In the genomic region with DNA sequence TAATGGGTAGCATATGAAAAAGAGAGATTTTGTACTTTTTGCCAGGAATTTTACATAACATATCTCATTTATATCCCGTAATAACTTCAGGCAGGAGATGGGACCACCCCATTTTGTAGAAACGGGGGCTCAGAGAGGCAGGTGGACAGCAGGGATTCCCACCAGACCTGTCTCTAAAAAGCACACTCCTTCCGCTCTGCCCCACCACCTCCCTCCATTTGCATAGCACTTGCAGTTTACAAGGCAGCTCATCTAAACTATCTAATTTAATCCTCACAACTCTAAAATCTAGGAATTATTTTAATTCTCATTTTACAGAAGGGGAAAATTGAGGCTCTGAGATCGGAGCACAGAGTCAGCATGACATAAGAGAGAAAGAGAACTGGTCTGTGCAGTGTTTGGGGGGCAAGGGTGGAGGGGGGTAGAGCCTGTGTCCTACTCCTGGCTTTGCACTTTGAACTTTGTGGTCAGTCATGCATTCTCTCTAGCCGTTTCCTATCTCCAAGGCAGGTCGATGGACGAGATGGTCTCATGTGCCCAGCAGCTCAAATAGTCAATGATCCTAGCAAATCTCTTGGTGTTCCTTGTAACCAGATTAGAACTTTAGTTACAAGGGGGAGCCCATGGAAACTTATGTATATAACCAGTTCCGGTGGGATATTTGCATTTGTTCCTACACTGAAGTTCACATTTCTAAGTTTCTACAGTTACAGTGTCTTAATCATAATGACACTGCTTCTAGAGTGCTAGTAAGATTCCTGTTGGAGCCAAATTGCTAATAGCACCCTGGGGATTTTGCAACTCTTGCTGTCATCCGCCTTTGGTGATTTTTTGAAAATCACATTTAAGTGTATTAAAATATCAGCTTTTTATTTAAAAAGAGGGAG, we compare ENCODE assay signal across 18 cellular contexts. TPM values are rescaled to one million over a fixed set of nuclear protein-coding genes. Genes with fewer than 3 reads are reported as not detected.
DNase-seq lines count a peak whose midpoint lies in the region; ATAC-seq and TF ChIP-seq lines count a peak whose summit lies in the region.
"Had no signal": no experiment of that assay in that cellular context is flagged by ENCODE, and none has a peak within 500 bp of the region (broad histone marks: within the 10 kb centered on the region; RNA-seq: fewer than 3 reads in every experiment).

No MANE protein-coding gene starts in this region.

- H3K9ac ChIP-seq in Loucy (ENCODE audit: low read depth, low read length, poor library complexity, severe bottlenecking) = peak overlapping the region; percentile 1

- H3K79me2 ChIP-seq in Loucy (ENCODE audit: insufficient read depth, low read length) = no peaks in the 10 kb centered on the region

- H3K9me2 ChIP-seq in Loucy (replicated peaks; ENCODE audit: low read depth, low read length) = no peaks in the 10 kb centered on the region

- intact Hi-C loops in A673 (cut with micrococcal nuclease; ENCODE audit: unreplicated experiment) = no loop called here
- intact Hi-C loops in esophagus muscularis mucosa (cut with DNase I) = no loop called here

- CTCF ChIA-PET in A673 (lab: Charles Lee) = no interaction called here

- peaks cover 23% of the 10 kb centered on the region for H3K4me1 ChIP-seq in A673 (ENCODE audit: insufficient read depth, low read length, poor library complexity, severe bottlenecking)
- peaks cover 47% of the 10 kb centered on the region for H3K4me1 ChIP-seq in Loucy (ENCODE audit: insufficient read depth, low read length, poor library complexity, severe bottlenecking)
- no peaks in the 10 kb centered on the region for H3K4me1 ChIP-seq in esophagus muscularis mucosa
- H3K4me1 ChIP-seq: vagina had no signal

- H3K36me3 ChIP-seq in A673 (ENCODE audit: insufficient read depth, low read length, poor library complexity, severe bottlenecking) = no peaks in the 10 kb centered on the region
- H3K36me3 ChIP-seq in Loucy (ENCODE audit: insufficient read depth, low read length) = no peaks in the 10 kb centered on the region
- no peaks in the 10 kb centered on the region for H3K36me3 ChIP-seq in esophagus muscularis mucosa
- H3K36me3 ChIP-seq: neutrophil, stomach, vagina had no signal

- H3K27ac ChIP-seq in A673 (ENCODE audit: low read depth, low read length, poor library complexity, severe bottlenecking) = no peak overlapping the region
- no peak overlapping the region for H3K27ac ChIP-seq in esophagus muscularis mucosa (replicated peaks in 1 of 4)
- H3K27ac ChIP-seq: neutrophil, skin epidermis, stomach, vagina had no signal

- POLR2A ChIA-PET in A673 (lab: Charles Lee; ENCODE audit: low non-redundant PET) = no interaction called here

- no peaks in the 10 kb centered on the region for H3K9me3 ChIP-seq in A673 (ENCODE audit: low read depth, low read length, poor library complexity, severe bottlenecking)
- H3K9me3 ChIP-seq in Loucy (ENCODE audit: insufficient read depth, low read depth, low read length) = no peaks in the 10 kb centered on the region; the same call in 1 of the 2 replicates
- H3K9me3 ChIP-seq in esophagus muscularis mucosa = no peaks in the 10 kb centered on the region
- H3K9me3 ChIP-seq: neutrophil, stomach, vagina had no signal

- H3K27me3 ChIP-seq in A673 (replicated peaks; ENCODE audit: insufficient read depth, low read depth, low read length, poor library complexity) (no peaks in the 10 kb centered on the region), Loucy (ENCODE audit: insufficient read depth, low read length, poor library complexity, severe bottlenecking) (no peaks in the 10 kb centered on the region), esophagus muscularis mucosa (no peaks in the 10 kb centered on the region)
- H3K27me3 ChIP-seq: neutrophil, vagina had no signal

- peak; percentile 42 for DNase-seq in A673 (ENCODE audit: low spot score)
- DNase-seq in NCI-H2196 (lab: John Stamatoyannopoulos, UW; ENCODE audit: unreplicated experiment) = no peak
- no peak for DNase-seq in esophagus muscularis mucosa (ENCODE audit: extremely low spot score)
- DNase-seq: activated CD4-positive, alpha-beta T cell treated with anti-CD3 and anti-CD28 coated beads, Interleukin-2, amount 50 U/mL, for 48 hours; amygdala; Calu3; glutamatergic neuron; islet precursor cell; MM.1S; stomach had no signal

- no peaks in the 10 kb centered on the region for H3F3A ChIP-seq in Loucy (ENCODE audit: low read depth)

- 80% methylated on average over 9 of the region's 9 CpGs for WGBS in esophagus muscularis mucosa

- ATAC-seq in GM18861 (IDR thresholded peaks at IDR 0.05; ENCODE audit: unreplicated experiment) (peak; percentile 30), HG02623 (IDR thresholded peaks at IDR 0.05; ENCODE audit: unreplicated experiment) (peak; percentile 32), SK-N-SH treated with all-trans-retinoic acid at 6 μM for 48 hours (no peak), HG03045 (IDR thresholded peaks at IDR 0.05; ENCODE audit: unreplicated experiment) (no peak)

- H4K20me1 ChIP-seq in Loucy (ENCODE audit: insufficient read depth, low read length, poor library complexity, severe bottlenecking) = no peaks in the 10 kb centered on the region

- H2AFZ ChIP-seq in Loucy (ENCODE audit: low read length) = no peak overlapping the region

- TF ChIP-seq CTCF in A673 (conservative IDR thresholded peaks at IDR 0.05; ENCODE audit: low read depth, low read length) = no peak
- no peak for TF ChIP-seq CTCF in Loucy (conservative IDR thresholded peaks at IDR 0.05; ENCODE audit: low read length)
- TF ChIP-seq CTCF in esophagus muscularis mucosa (IDR thresholded peaks at IDR 0.05) = no peak

- H3K4me3 ChIP-seq in A673 (ENCODE audit: low read depth, low read length, poor library complexity, severe bottlenecking) (no peak overlapping the region), Loucy (ENCODE audit: low read length, poor library complexity, severe bottlenecking) (no peak overlapping the region), esophagus muscularis mucosa (no peak overlapping the region)
- H3K4me3 ChIP-seq: skin epidermis, stomach, vagina had no signal

- no peak for TF ChIP-seq EP300 in esophagus muscularis mucosa (IDR thresholded peaks at IDR 0.05)

- no peak for TF ChIP-seq POLR2A in esophagus muscularis mucosa (IDR thresholded peaks at IDR 0.05; ENCODE audit: low read depth)

- no peak overlapping the region for H3K4me2 ChIP-seq in Loucy (ENCODE audit: low read depth, low read length, poor library complexity, severe bottlenecking)

- no TSS peak for BruUV-seq in A673 (replicated peaks; lab: Mats Ljungman, UMichigan)

TF ChIP-seq in SK-N-SH treated with all-trans-retinoic acid at 6 μM for 48 hours, 23 proteins besides CTCF, POLR2A, EP300 and RAD21 (continues in another document):
- TF ChIP-seq ZFP3 (CRISPR knock-in tag; IDR thresholded peaks at IDR 0.05) (no peak), ZNF70 (CRISPR knock-in tag; IDR thresholded peaks at IDR 0.05) (no peak), BACH2 (CRISPR knock-in tag; IDR thresholded peaks at IDR 0.05; ENCODE audit: borderline replicate concordance) (no peak)
- TF ChIP-seq, protein P1, sequence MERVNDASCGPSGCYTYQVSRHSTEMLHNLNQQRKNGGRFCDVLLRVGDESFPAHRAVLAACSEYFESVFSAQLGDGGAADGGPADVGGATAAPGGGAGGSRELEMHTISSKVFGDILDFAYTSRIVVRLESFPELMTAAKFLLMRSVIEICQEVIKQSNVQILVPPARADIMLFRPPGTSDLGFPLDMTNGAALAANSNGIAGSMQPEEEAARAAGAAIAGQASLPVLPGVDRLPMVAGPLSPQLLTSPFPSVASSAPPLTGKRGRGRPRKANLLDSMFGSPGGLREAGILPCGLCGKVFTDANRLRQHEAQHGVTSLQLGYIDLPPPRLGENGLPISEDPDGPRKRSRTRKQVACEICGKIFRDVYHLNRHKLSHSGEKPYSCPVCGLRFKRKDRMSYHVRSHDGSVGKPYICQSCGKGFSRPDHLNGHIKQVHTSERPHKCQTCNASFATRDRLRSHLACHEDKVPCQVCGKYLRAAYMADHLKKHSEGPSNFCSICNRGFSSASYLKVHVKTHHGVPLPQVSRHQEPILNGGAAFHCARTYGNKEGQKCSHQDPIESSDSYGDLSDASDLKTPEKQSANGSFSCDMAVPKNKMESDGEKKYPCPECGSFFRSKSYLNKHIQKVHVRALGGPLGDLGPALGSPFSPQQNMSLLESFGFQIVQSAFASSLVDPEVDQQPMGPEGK (CRISPR knock-in tag; IDR thresholded peaks at IDR 0.05; ENCODE audit: borderline replicate concordance) = no peak
- TF ChIP-seq, protein P2, sequence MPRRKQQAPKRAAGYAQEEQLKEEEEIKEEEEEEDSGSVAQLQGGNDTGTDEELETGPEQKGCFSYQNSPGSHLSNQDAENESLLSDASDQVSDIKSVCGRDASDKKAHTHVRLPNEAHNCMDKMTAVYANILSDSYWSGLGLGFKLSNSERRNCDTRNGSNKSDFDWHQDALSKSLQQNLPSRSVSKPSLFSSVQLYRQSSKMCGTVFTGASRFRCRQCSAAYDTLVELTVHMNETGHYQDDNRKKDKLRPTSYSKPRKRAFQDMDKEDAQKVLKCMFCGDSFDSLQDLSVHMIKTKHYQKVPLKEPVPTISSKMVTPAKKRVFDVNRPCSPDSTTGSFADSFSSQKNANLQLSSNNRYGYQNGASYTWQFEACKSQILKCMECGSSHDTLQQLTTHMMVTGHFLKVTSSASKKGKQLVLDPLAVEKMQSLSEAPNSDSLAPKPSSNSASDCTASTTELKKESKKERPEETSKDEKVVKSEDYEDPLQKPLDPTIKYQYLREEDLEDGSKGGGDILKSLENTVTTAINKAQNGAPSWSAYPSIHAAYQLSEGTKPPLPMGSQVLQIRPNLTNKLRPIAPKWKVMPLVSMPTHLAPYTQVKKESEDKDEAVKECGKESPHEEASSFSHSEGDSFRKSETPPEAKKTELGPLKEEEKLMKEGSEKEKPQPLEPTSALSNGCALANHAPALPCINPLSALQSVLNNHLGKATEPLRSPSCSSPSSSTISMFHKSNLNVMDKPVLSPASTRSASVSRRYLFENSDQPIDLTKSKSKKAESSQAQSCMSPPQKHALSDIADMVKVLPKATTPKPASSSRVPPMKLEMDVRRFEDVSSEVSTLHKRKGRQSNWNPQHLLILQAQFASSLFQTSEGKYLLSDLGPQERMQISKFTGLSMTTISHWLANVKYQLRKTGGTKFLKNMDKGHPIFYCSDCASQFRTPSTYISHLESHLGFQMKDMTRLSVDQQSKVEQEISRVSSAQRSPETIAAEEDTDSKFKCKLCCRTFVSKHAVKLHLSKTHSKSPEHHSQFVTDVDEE (CRISPR knock-in tag; IDR thresholded peaks at IDR 0.05) = no peak

RNA-seq across cellular contexts. Expression of a gene that starts 18.6 kb away (rescaled TPM):
- total RNA-seq in A673 (2021) (3.6 and 3.9 TPM in 2 replicates), esophagus muscularis mucosa (1 to 10 TPM in 3 of 4 donors, under 1 TPM in 1; 0.32 to 2.1 (median 1.6) TPM)
- total RNA-seq: vagina had no signal

RNA-seq across cellular contexts. Expression of a gene that starts 41.5 kb away (rescaled TPM):
- total RNA-seq in A673 (2021) (19.4 and 20.1 TPM in 2 replicates), esophagus muscularis mucosa (10 to 100 TPM in 3 of 4 donors, 1 to 10 TPM in 1; 9.9 to 13.2 (median 11.5) TPM)

RNA-seq across cellular contexts. Expression of a gene that starts 44.9 kb away (rescaled TPM):
- total RNA-seq in A673 (2021) (94.1 and 103 TPM in 2 replicates), esophagus muscularis mucosa (10 to 100 TPM; 22.9 to 42.1 (median 25.0) TPM)

Comparison
In these comparisons a context has a peak if more than half of its experiments do, and no peak if none do; other contexts are left out.
1. ATAC-seq: peak in GM18861 (single experiment) and HG02623 (single experiment); none in SK-N-SH treated with all-trans-retinoic acid at 6 μM for 48 hours (single experiment) and HG03045 (single experiment).